ENCODE assay signal across 8 cellular contexts in the genomic region with DNA sequence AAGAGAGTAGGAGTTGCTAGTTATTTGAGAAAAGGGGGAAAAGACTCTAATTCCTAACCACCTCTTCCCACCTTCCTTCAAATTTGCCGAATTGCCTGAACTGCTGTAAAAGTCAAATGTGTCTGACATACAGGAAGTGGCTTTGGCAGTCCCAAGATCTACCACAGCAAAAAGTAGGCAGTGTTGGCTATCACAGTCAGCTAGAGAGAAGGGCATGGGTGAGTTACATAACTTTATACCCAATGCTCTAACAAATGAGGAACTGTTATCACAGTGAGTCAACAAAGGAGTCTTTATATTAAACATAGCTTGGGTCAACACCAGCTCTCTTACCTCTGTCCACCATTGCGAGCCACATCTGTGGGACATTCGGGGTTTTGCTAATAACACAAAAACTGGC. TPM values are rescaled to one million over a fixed set of nuclear protein-coding genes. Genes with fewer than 3 reads are reported as not detected.
A peak's percentile ranks its signal among the peaks of the same experiment; 100 is the strongest.
DNase-seq lines count a peak whose midpoint lies in the region; ATAC-seq and FAIRE-seq lines count a peak whose summit lies in the region.

No MANE protein-coding gene starts in this region.

- FAIRE-seq in GM19239 (lab: Jason Lieb, UNC) = peak; percentile 76

- H3K27me3 ChIP-seq in CD8-positive, alpha-beta memory T cell (ENCODE audit: insufficient read depth, low read length, poor library complexity, severe bottlenecking) = no peaks in the 10 kb centered on the region

- peaks cover 0 to 11% of the 10 kb centered on the region in 2 donors for H3K27me3 Mint-ChIP-seq in CD8-positive, alpha-beta memory T cell

- CTCF ChIA-PET in CD8-positive, alpha-beta memory T cell (lab: Charles Lee) = interaction anchor here (0.8 to 2.6 kb wide), 5 partner anchors 11 to 198 kb away, joined by 3 to 14 read pairs (median 6); no protein-coding TSS in a partner anchor

- peak overlapping the region; percentile 29 to 96 (median 91) for H3K27ac Mint-ChIP-seq in CD8-positive, alpha-beta memory T cell

- H3K27ac ChIP-seq in CD8-positive, alpha-beta memory T cell (ENCODE audit: low read depth, low read length) = no peak overlapping the region

- H3K36me3 Mint-ChIP-seq in CD8-positive, alpha-beta memory T cell = peaks cover 0 to 10% (median 0%) of the 10 kb centered on the region in 3 donors

- H3K4me1 Mint-ChIP-seq in CD8-positive, alpha-beta memory T cell = peaks cover 25 to 41% (median 40%) of the 10 kb centered on the region in 3 donors

- H3K4me3 Mint-ChIP-seq in CD8-positive, alpha-beta memory T cell = peak overlapping the region; percentile 91 to 99 (median 95)

- no peaks in the 10 kb centered on the region for H3K9me3 Mint-ChIP-seq in CD8-positive, alpha-beta memory T cell

- H3K9me3 ChIP-seq in CD8-positive, alpha-beta memory T cell (ENCODE audit: low read length) = no peaks in the 10 kb centered on the region

- POLR2A ChIA-PET in CD8-positive, alpha-beta memory T cell (lab: Charles Lee) = interaction anchor here (2.5 kb wide), 1 partner anchor 10 kb away, joined by 10 read pairs; no protein-coding TSS in a partner anchor

- peak; percentile 75 for ATAC-seq in left colon

- DNase-seq in CD8-positive, alpha-beta memory T cell = peak in 4 of 5 donors; percentile 4 to 56 (median 46)
- DNase-seq in GM19239 (ENCODE audit: insufficient read length, low spot score) (no peak), HuH-7 (ENCODE audit: low spot score) (peak; percentile 57), SW480 (ENCODE audit: low spot score) (peak; percentile 70), left colon (peak in 1 of 2 donors; percentile 31), NCI-H2171 (lab: John Stamatoyannopoulos, UW) (no peak), NCI-H82 (lab: John Stamatoyannopoulos, UW) (no peak)
- no peak for DNase-seq in stimulated activated CD4-positive, alpha-beta T cell treated with anti-CD3 and anti-CD28 coated beads, Interleukin-15, amount 100 ng/mL, for 24 hours

- H3K4me1 ChIP-seq in CD8-positive, alpha-beta memory T cell (ENCODE audit: insufficient read depth, low read length) = peaks cover 27% of the 10 kb centered on the region

- no peaks in the 10 kb centered on the region for H3K36me3 ChIP-seq in CD8-positive, alpha-beta memory T cell (ENCODE audit: insufficient read depth, low read length)

- H3K4me3 ChIP-seq in CD8-positive, alpha-beta memory T cell (ENCODE audit: low read length) = peak overlapping the region; percentile 60

- intact Hi-C loops in left colon (cut with DNase I, micrococcal nuclease) = no loop called here

RNA-seq across cellular contexts. Expression of gene MBNL3, which starts 2.4 kb away (rescaled TPM):
- total RNA-seq in CD8-positive, alpha-beta memory T cell = 10 to 100 TPM; 27.8 to 31.2 TPM
- 31.1 TPM for polyA plus RNA-seq in CD8-positive, alpha-beta memory T cell
- total RNA-seq in left colon = 10 to 100 TPM; 40.2 to 46.2 TPM

Comparison
In these comparisons a context has a peak if more than half of its experiments do, and no peak if none do; other contexts are left out.
1. DNase-seq: peak in CD8-positive, alpha-beta memory T cell (4 of 5), HuH-7 (single experiment) and SW480 (single experiment); none in GM19239 (single experiment), NCI-H2171 (single experiment), NCI-H82 (single experiment) and stimulated activated CD4-positive, alpha-beta T cell treated with anti-CD3 and anti-CD28 coated beads, Interleukin-15, amount 100 ng/mL, for 24 hours (single experiment).